12 cellular contexts compared by ENCODE assay signal in the genomic region with DNA sequence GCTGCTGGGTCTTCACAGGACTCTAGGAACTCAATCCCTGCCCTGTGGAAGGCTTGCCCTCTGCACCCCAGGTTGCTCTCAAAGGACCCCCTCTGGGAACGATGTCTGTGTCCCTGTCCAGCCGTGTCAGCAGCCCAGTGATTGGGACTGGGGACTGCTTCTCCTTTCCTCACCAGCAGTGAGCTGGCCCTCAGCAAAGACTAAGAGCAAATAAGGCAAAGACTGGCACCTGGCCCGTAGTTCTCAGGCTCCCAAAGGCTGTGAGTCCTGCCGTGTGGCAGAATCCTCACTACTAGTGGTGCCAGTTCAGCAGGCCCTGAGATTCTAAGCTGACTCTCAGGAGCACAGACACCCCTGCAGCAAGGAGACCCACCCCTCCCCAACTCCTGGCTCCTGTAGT. TPM values are rescaled to one million over a fixed set of nuclear protein-coding genes. Genes with fewer than 3 reads are reported as not detected.
DNase-seq lines count a peak whose midpoint lies in the region; ATAC-seq and TF ChIP-seq lines count a peak whose summit lies in the region.
"Had no signal": no experiment of that assay in that cellular context is flagged by ENCODE, and none has a peak within 500 bp of the region (broad histone marks: within the 10 kb centered on the region; RNA-seq: fewer than 3 reads in every experiment).

No MANE protein-coding gene starts in this region.

- H3K4me3 ChIP-seq in left ventricle myocardium inferior (no peak overlapping the region), esophagus squamous epithelium (no peak overlapping the region)
- H3K4me3 ChIP-seq: K562, PC-9 had no signal

- intact Hi-C loops in activated CD4-positive, alpha-beta T cell treated with anti-CD3 and anti-CD28 coated beads for 36 hours (cut with DNase I, micrococcal nuclease): loop anchor here in 1 of 2 experiments (1.0 kb wide), 1 partner anchor 12 kb away; no protein-coding TSS in a partner anchor
- intact Hi-C loops in left ventricle myocardium inferior (cut with micrococcal nuclease): no loop called here
- intact Hi-C loops in esophagus squamous epithelium (cut with DNase I): no loop called here

- no peak overlapping the region for H3K4me3 Mint-ChIP-seq in activated CD4-positive, alpha-beta T cell treated with anti-CD3 and anti-CD28 coated beads for 36 hours
- H3K4me3 Mint-ChIP-seq in stimulated activated memory B cell treated with anti-CD40 and anti-IgM and Interleukin-4, amounts not matched to agents 10 μg/mL and 1 μg/mL and 100 μg/mL, for 72 hours: peak overlapping the region; percentile 45

- TF ChIP-seq POLR2A in esophagus squamous epithelium (IDR thresholded peaks at IDR 0.05): no peak

- H3K9me3 ChIP-seq in left ventricle myocardium inferior (replicated peaks) (peaks cover 6% of the 10 kb centered on the region), esophagus squamous epithelium (no peaks in the 10 kb centered on the region)

- H3K27ac Mint-ChIP-seq in activated CD4-positive, alpha-beta T cell treated with anti-CD3 and anti-CD28 coated beads for 36 hours: peak overlapping the region; percentile 44
- peak overlapping the region; percentile 67 for H3K27ac Mint-ChIP-seq in stimulated activated memory B cell treated with anti-CD40 and anti-IgM and Interleukin-4, amounts not matched to agents 10 μg/mL and 1 μg/mL and 100 μg/mL, for 72 hours

- H3K36me3 Mint-ChIP-seq in activated CD4-positive, alpha-beta T cell treated with anti-CD3 and anti-CD28 coated beads for 36 hours (ENCODE audit: low read depth): no peaks in the 10 kb centered on the region
- no peaks in the 10 kb centered on the region for H3K36me3 Mint-ChIP-seq in stimulated activated memory B cell treated with anti-CD40 and anti-IgM and Interleukin-4, amounts not matched to agents 10 μg/mL and 1 μg/mL and 100 μg/mL, for 72 hours

- DNase-seq in activated CD4-positive, alpha-beta T cell treated with anti-CD3 and anti-CD28 coated beads for 36 hours: no peak
- DNase-seq in activated CD4-positive, alpha-beta T cell treated with anti-CD3 and anti-CD28 coated beads, Interleukin-2, amount 50 U/mL, for 1 hour: no peak
- DNase-seq in NCI-H774 (lab: John Stamatoyannopoulos, UW) (peak; percentile 35), left ventricle myocardium inferior (peak; percentile 40), epidermal melanocyte (ENCODE audit: insufficient read length, low spot score) (no peak), NCI-H1436 (lab: John Stamatoyannopoulos, UW) (no peak), esophagus squamous epithelium (lab: John Stamatoyannopoulos, UW) (no peak)
- DNase-seq: activated B cell treated with CpG ODN at 0.5 μM for 24 hours, erythroblast, PC-9 had no signal

- H3K27me3 ChIP-seq in left ventricle myocardium inferior (ENCODE audit: low read depth): peaks cover 13% of the 10 kb centered on the region
- H3K27me3 ChIP-seq in esophagus squamous epithelium: peaks cover 0 to 6% (median 0%) of the 10 kb centered on the region in 4 donors

- ATAC-seq in activated CD4-positive, alpha-beta T cell treated with anti-CD3 and anti-CD28 coated beads for 36 hours: no peak
- no peak for ATAC-seq in stimulated activated memory B cell treated with anti-CD40 and anti-IgM and Interleukin-4, amounts not matched to agents 10 μg/mL and 1 μg/mL and 100 μg/mL, for 72 hours
- ATAC-seq: K562 had no signal

- no peaks in the 10 kb centered on the region for H3K9me3 Mint-ChIP-seq in activated CD4-positive, alpha-beta T cell treated with anti-CD3 and anti-CD28 coated beads for 36 hours (ENCODE audit: low read depth)
- H3K9me3 Mint-ChIP-seq in stimulated activated memory B cell treated with anti-CD40 and anti-IgM and Interleukin-4, amounts not matched to agents 10 μg/mL and 1 μg/mL and 100 μg/mL, for 72 hours: no peaks in the 10 kb centered on the region
- H3K9me3 Mint-ChIP-seq: activated B cell treated with CpG ODN at 0.5 μM for 24 hours had no signal

- peaks cover 7% of the 10 kb centered on the region for H3K27me3 Mint-ChIP-seq in activated CD4-positive, alpha-beta T cell treated with anti-CD3 and anti-CD28 coated beads for 36 hours
- no peaks in the 10 kb centered on the region for H3K27me3 Mint-ChIP-seq in stimulated activated memory B cell treated with anti-CD40 and anti-IgM and Interleukin-4, amounts not matched to agents 10 μg/mL and 1 μg/mL and 100 μg/mL, for 72 hours
- H3K27me3 Mint-ChIP-seq: activated B cell treated with CpG ODN at 0.5 μM for 24 hours had no signal

- CTCF ChIA-PET in activated CD4-positive, alpha-beta T cell treated with anti-CD3 and anti-CD28 coated beads for 36 hours (lab: Charles Lee): interaction anchor here (0.7 to 1.3 kb wide), 4 partner anchors 11 to 220 kb away, joined by 4 to 5 read pairs (median 4); no protein-coding TSS in a partner anchor

- no peak for TF ChIP-seq CTCF in left ventricle myocardium inferior (IDR thresholded peaks at IDR 0.05; ENCODE audit: borderline replicate concordance)
- no peak for TF ChIP-seq CTCF in esophagus squamous epithelium (IDR thresholded peaks at IDR 0.05)

- POLR2A ChIA-PET in activated CD4-positive, alpha-beta T cell treated with anti-CD3 and anti-CD28 coated beads for 36 hours (lab: Charles Lee): interaction anchor here (0.6 kb wide), 1 partner anchor 573 kb away, joined by 5 read pairs; no protein-coding TSS in a partner anchor

- peaks cover 58% of the 10 kb centered on the region for H3K4me1 Mint-ChIP-seq in activated CD4-positive, alpha-beta T cell treated with anti-CD3 and anti-CD28 coated beads for 36 hours
- H3K4me1 Mint-ChIP-seq in stimulated activated memory B cell treated with anti-CD40 and anti-IgM and Interleukin-4, amounts not matched to agents 10 μg/mL and 1 μg/mL and 100 μg/mL, for 72 hours: peaks cover 44% of the 10 kb centered on the region

- no peak overlapping the region for H3K27ac ChIP-seq in left ventricle myocardium inferior (replicated peaks)
- H3K27ac ChIP-seq in esophagus squamous epithelium: peak overlapping the region in 1 of 4 donors; percentile 7
- H3K27ac ChIP-seq: PC-9 had no signal

- 33 to 37% methylated on average over 2 to 4 of the region's 4 CpGs for WGBS in esophagus squamous epithelium, 2 donors

- H3K4me1 ChIP-seq in left ventricle myocardium inferior (peaks cover 3% of the 10 kb centered on the region), esophagus squamous epithelium (no peaks in the 10 kb centered on the region)

- H3K36me3 ChIP-seq in left ventricle myocardium inferior (no peaks in the 10 kb centered on the region), esophagus squamous epithelium (no peaks in the 10 kb centered on the region)

RNA-seq across cellular contexts. Expression of gene TMEM163, which starts 47.8 kb away (rescaled TPM):
- total RNA-seq in activated CD4-positive, alpha-beta T cell treated with anti-CD3 and anti-CD28 coated beads for 36 hours: under 1 TPM in 1 of 2 experiments, not detected in 1; 0.11 TPM
- total RNA-seq in left ventricle myocardium inferior: 0.22 TPM
- total RNA-seq in esophagus squamous epithelium: under 1 TPM in 3 of 4 donors, not detected in 1; 0.09 to 0.19 (median 0.12) TPM

Comparison
In these comparisons a context has a peak if more than half of its experiments do, and no peak if none do; other contexts are left out.
1. DNase-seq: peak in NCI-H774 (single experiment) and left ventricle myocardium inferior (single experiment); none in activated CD4-positive, alpha-beta T cell treated with anti-CD3 and anti-CD28 coated beads for 36 hours (single experiment), activated CD4-positive, alpha-beta T cell treated with anti-CD3 and anti-CD28 coated beads, Interleukin-2, amount 50 U/mL, for 1 hour (single experiment), epidermal melanocyte (single experiment), NCI-H1436 (single experiment) and esophagus squamous epithelium (single experiment).